ENCODE assay signal across 8 cellular contexts in the genomic region with DNA sequence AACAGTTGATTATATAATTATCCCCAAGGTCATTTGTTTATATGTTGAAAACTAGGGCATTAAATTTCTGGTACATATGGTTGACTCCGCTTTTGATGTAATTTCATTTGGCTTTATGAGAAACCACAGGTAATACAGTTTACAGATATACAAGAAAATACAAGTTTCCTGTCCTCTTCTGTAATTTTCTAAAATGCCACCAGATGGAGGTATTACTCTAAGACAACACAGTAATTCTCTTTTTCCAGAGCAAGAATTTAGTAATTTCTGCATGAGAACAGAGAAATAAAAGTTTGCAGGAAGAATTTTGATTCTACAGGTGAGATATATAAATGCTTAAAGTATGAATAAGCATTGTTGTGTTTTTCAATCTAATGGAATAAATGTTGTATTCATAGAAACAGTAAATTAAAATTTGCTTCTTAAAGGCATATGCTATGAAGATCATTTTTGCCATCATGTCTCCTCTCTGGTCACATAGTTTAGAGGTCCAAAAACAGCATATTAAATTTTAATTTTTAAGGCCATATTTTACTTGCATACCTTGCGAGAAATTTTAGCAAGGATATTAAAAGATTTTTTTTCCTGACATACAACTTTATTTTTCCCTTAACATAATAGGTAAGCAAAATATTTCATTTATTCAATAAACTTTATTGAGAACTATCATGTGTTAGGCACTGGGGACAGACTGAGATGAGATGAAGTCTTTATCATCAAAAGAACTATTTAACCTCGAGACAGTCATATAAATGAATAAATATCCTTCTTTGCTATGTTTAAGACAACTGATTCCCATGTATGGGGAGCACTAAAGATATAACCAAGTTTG. TPM values are rescaled to one million over a fixed set of nuclear protein-coding genes. Genes with fewer than 3 reads are reported as not detected.
DNase-seq lines count a peak whose midpoint lies in the region; ATAC-seq, FAIRE-seq and TF ChIP-seq lines count a peak whose summit lies in the region.

No MANE protein-coding gene starts in this region.

- TF ChIP-seq EP300 in A549 (IDR thresholded peaks at IDR 0.05) (no peak), ovary (IDR thresholded peaks at IDR 0.05) (no peak)

- TF ChIP-seq POLR2A in A549 (IDR thresholded peaks at IDR 0.05; ENCODE audit: low read length) = no peak
- TF ChIP-seq POLR2A in erythroblast (IDR thresholded peaks at IDR 0.05; ENCODE audit: low read length) = no peak
- no peak for TF ChIP-seq POLR2A in ovary (IDR thresholded peaks at IDR 0.05)

- CTCF ChIA-PET in A549 (lab: Yijun Ruan, JAX) = interaction anchor here (1.0 to 2.5 kb wide), 5 partner anchors 12 to 155 kb away, joined by 3 to 32 read pairs (median 12); no protein-coding TSS in a partner anchor

- WGBS in A549 (ENCODE audit: missing lambda C conversion rate) = 50% methylated on average over 3 of the region's 3 CpGs
- 59 to 67% (median 64%) methylated on average over 3 of the region's 3 CpGs for WGBS in ovary, 3 donors

- ATAC-seq in A549 = peak; percentile 66 to 67; a peak in 3 of 6 replicates
- ATAC-seq in HG03103 (IDR thresholded peaks at IDR 0.05; ENCODE audit: low read depth, unreplicated experiment) = peak; percentile 48
- ATAC-seq in GM18873 (IDR thresholded peaks at IDR 0.05; ENCODE audit: low FRiP score, unreplicated experiment) = no peak
- ATAC-seq in GM19467 (IDR thresholded peaks at IDR 0.05; ENCODE audit: unreplicated experiment) = no peak

- no peak overlapping the region for H3K4me2 ChIP-seq in A549

- TF ChIP-seq CTCF in A549 (IDR thresholded peaks at IDR 0.05) = peak; percentile 76
- TF ChIP-seq CTCF in ovary (IDR thresholded peaks at IDR 0.05) = peak in 2 of 3 donors; percentile 46 to 72

- POLR2A ChIA-PET in A549 (lab: Yijun Ruan, JAX) = no interaction called here

- H3K27ac ChIP-seq in A549 (no peak overlapping the region), ovary (no peak overlapping the region)

- H3K9me3 ChIP-seq in A549 (no peaks in the 10 kb centered on the region), ovary (no peaks in the 10 kb centered on the region)

- peaks cover 24% of the 10 kb centered on the region for H3K4me1 ChIP-seq in A549
- H3K4me1 ChIP-seq in ovary (ENCODE audit: insufficient read depth) = no peaks in the 10 kb centered on the region

- intact Hi-C loops in ovary (cut with DNase I) = loop anchor here (5.0 to 10.0 kb wide), 2 partner anchors 126 to 129 kb away; no protein-coding TSS in a partner anchor

- no peak overlapping the region for H3K4me3 ChIP-seq in A549
- H3K4me3 ChIP-seq in ovary = no peak overlapping the region

- H3K36me3 ChIP-seq in ovary = no peaks in the 10 kb centered on the region

- no peaks in the 10 kb centered on the region for H3K27me3 ChIP-seq in ovary

- TF ChIP-seq RAD21 in A549 (conservative IDR thresholded peaks at IDR 0.05 in 1 of 2, IDR thresholded peaks at IDR 0.05 in 1 of 2) = peak; percentile 75 to 82

- FAIRE-seq in A549 (lab: Jason Lieb, UNC) (no peak), G401.6 (lab: Jason Lieb, UNC) (peak; percentile 95)

- DNase-seq in A549 (ENCODE audit: low read depth in 1 of 2, low spot score in 1 of 2) (peak in 1 of 2 experiments; percentile 48), RKO (ENCODE audit: low spot score) (peak; percentile 75), erythroblast (lab: John Stamatoyannopoulos, UW) (peak; percentile 67 to 78), ovary (no peak)

TF ChIP-seq in A549, 52 proteins besides CTCF, POLR2A, EP300 and RAD21:
- peak; percentile 84 for TF ChIP-seq SMC3 (IDR thresholded peaks at IDR 0.05)
- no peak for TF ChIP-seq JUN (IDR thresholded peaks at IDR 0.05)
TF ChIP-seq in A549: peak in this region for 1.

RNA-seq across cellular contexts. Expression of gene CHD1, which starts 22.7 kb away (rescaled TPM):
- polyA plus RNA-seq in A549 (2011; rRNA removed) = 43.2 and 53.9 TPM in 2 replicates
- 8.7 TPM in 2 replicates for polyA plus RNA-seq in A549 (2012; cell fraction: cytosol; rRNA removed)
- polyA plus RNA-seq in A549 (2012; cell fraction: nucleus; rRNA removed) = 14.1 and 16.5 TPM in 2 replicates
- polyA plus RNA-seq in A549 (2017; fragmentation: RNase III; extraction: RNeasy Plus Mini Kit Qiagen cat#74134 plus additional on column Dnase treatment) = 24.6 to 29.9 TPM (median 25.9 TPM) in 3 replicates
- 28.2 and 33.4 TPM in 2 replicates for polyA minus RNA-seq in A549 (2011; rRNA and poly(A)+ RNA removed)
- 10 to 100 TPM; 35.4 to 75.8 (median 48.7) TPM for total RNA-seq in ovary
- 10 to 100 TPM; 19.6 to 25.2 TPM for polyA plus RNA-seq in ovary

Comparison
In these comparisons a context has a peak if more than half of its experiments do, and no peak if none do; other contexts are left out.
1. ATAC-seq: peak in A549 (2 of 2) and HG03103 (single experiment); none in GM18873 (single experiment) and GM19467 (single experiment).
2. DNase-seq: peak in RKO (single experiment) and erythroblast (2 of 2); none in ovary (0 of 5).